Comparison of ENCODE assay signal across 19 cellular contexts in genomic region chr3:149877668-149878067, GRCh38.
DNase-seq lines count a peak whose midpoint lies in the region; ATAC-seq, FAIRE-seq and TF ChIP-seq lines count a peak whose summit lies in the region.
"Had no signal": no experiment of that assay in that cellular context is flagged by ENCODE, and none has a peak within 500 bp of the region (broad histone marks: within the 10 kb centered on the region; RNA-seq: fewer than 3 reads in every experiment).

No MANE protein-coding gene starts in this region.

- TF ChIP-seq CTCF in HepG2 (CRISPR knock-in tag; IDR thresholded peaks at IDR 0.05) (no peak), right lobe of liver (IDR thresholded peaks at IDR 0.05) (no peak), K562 (IDR thresholded peaks at IDR 0.05 in 2 of 3, conservative IDR thresholded peaks at IDR 0.05 in 1 of 3; ENCODE audit: insufficient read depth in 2 of 3, low read depth in 1 of 3, low read length in 3 of 3) (no peak)

- TF ChIP-seq EP300 in HepG2 (IDR thresholded peaks at IDR 0.05; ENCODE audit: low read depth in 2 of 2, low read length in 2 of 2), result no peak
- TF ChIP-seq EP300 in HepG2 (CRISPR knock-in tag; IDR thresholded peaks at IDR 0.05; ENCODE audit: borderline replicate concordance), result no peak
- no peak for TF ChIP-seq EP300 in K562 (IDR thresholded peaks at IDR 0.05; ENCODE audit: low read length)

- POLR2A ChIA-PET in HepG2 (lab: Yijun Ruan, JAX) (no interaction called here), K562 (lab: Yijun Ruan, JAX) (no interaction called here)

- BruUV-seq in HepG2 (replicated peaks; lab: Mats Ljungman, UMichigan) (no TSS peak), K562 (replicated peaks; lab: Mats Ljungman, UMichigan) (no TSS peak)

- in situ Hi-C loops in HepG2 (cut with HindIII; ENCODE audit: extremely low pct_ligation_motif_present, low pct_unique_long_range_greater_than_20kb), result no loop called here
- in situ Hi-C loops in K562 (cut with MboI), result no loop called here

- intact Hi-C loops in HepG2 (cut with micrococcal nuclease; ENCODE audit: unreplicated experiment), result no loop called here
- intact Hi-C loops in right lobe of liver (cut with DNase I), result no loop called here
- intact Hi-C loops in K562 (cut with micrococcal nuclease), result no loop called here

- no peak overlapping the region for H2AFZ ChIP-seq in HepG2 (ENCODE audit: low read length)
- no peak overlapping the region for H2AFZ ChIP-seq in K562 (ENCODE audit: low read depth, low read length)

- DNase-seq in HepG2 (ENCODE audit: low spot score), result no peak
- DNase-seq in right lobe of liver, result no peak
- no peak for DNase-seq in K562 (ENCODE audit: extremely low read depth in 1 of 4, low spot score in 3 of 4)
- no peak for DNase-seq in small intestine
- DNase-seq in NCI-H1417 (lab: John Stamatoyannopoulos, UW), result no peak
- DNase-seq: AML-193; Caco-2; Calu3; CD4-positive, alpha-beta T cell; CD8-positive, alpha-beta T cell; DMS79 treated with DMSO at 0.1 percent for 48 hours; GDM1 had no signal

- H3K4me2 ChIP-seq in HepG2 (ENCODE audit: low read depth, low read length) (no peak overlapping the region), K562 (ENCODE audit: insufficient read depth, low read length) (no peak overlapping the region)
- H3K4me2 ChIP-seq: A549; BLaER1 treated with 17β-estradiol and CSF1 and Interleukin-3, amounts not matched to agents 10 nM and 100 nM had no signal

- no peak for TF ChIP-seq POLR2A in HepG2 (IDR thresholded peaks at IDR 0.05; ENCODE audit: insufficient read depth in 1 of 2, low read depth in 2 of 2, low read length in 2 of 2)
- TF ChIP-seq POLR2A in right lobe of liver (IDR thresholded peaks at IDR 0.05), result no peak
- no peak for TF ChIP-seq POLR2A in K562 (conservative IDR thresholded peaks at IDR 0.05)

- 67% methylated on average over 1 of the region's 1 CpG for WGBS in HepG2 (ENCODE audit: low lambda C conversion rate)
- WGBS in right lobe of liver (ENCODE audit: insufficient coverage, low coverage, low lambda C conversion rate, missing lambda C conversion rate), result 80% methylated on average over 1 of the region's 1 CpG
- WGBS in K562 (ENCODE audit: insufficient coverage, low coverage, missing lambda C conversion rate), result 0% methylated on average over 1 of the region's 1 CpG
- WGBS in small intestine, 3 donors, result 93 to 99% (median 96%) methylated on average over 1 of the region's 1 CpG

- H3K9ac ChIP-seq in HepG2 (ENCODE audit: insufficient read depth, low read depth, low read length) (no peak overlapping the region), K562 (ENCODE audit: insufficient read depth in 1 of 2, low read depth in 2 of 2, low read length in 2 of 2) (no peak overlapping the region)
- H3K9ac ChIP-seq: BLaER1 treated with 17β-estradiol and CSF1 and Interleukin-3, amounts not matched to agents 10 nM and 100 nM had no signal

- H3K27ac ChIP-seq in HepG2 (ENCODE audit: extremely low read length, insufficient read depth, low read length) (no peak overlapping the region), right lobe of liver (no peak overlapping the region), K562 (ENCODE audit: extremely low read depth, low read depth, low read length) (no peak overlapping the region), small intestine (ENCODE audit: low read depth in 1 of 2, low read length in 1 of 2) (no peak overlapping the region)
- H3K27ac ChIP-seq: 22Rv1; A549; BLaER1 treated with 17β-estradiol and CSF1 and Interleukin-3, amounts not matched to agents 10 nM and 100 nM; C4-2B had no signal

- CTCF ChIA-PET in HepG2 (lab: Yijun Ruan, JAX; ENCODE audit: low intra/inter-chr PET ratio, low total read pairs) (no interaction called here), K562 (lab: Yijun Ruan, JAX; ENCODE audit: low intra/inter-chr PET ratio) (no interaction called here)

- no peaks in the 10 kb centered on the region for H3K4me1 ChIP-seq in HepG2 (ENCODE audit: insufficient read depth, low read length)
- no peaks in the 10 kb centered on the region for H3K4me1 ChIP-seq in right lobe of liver
- no peaks in the 10 kb centered on the region; a peak in 1 of 5 replicates for H3K4me1 ChIP-seq in K562 (replicated peaks in 1 of 2; ENCODE audit: control insufficient read depth in 2 of 2, insufficient read depth in 2 of 2, low read length in 2 of 2)
- no peaks in the 10 kb centered on the region for H3K4me1 ChIP-seq in small intestine (ENCODE audit: control insufficient read depth in 2 of 2, insufficient read depth in 1 of 2, low read depth in 1 of 2, low read length in 1 of 2)
- H3K4me1 ChIP-seq: A549, Caco-2 had no signal

- FAIRE-seq in HepG2 (lab: Jason Lieb, UNC), result no peak
- FAIRE-seq in K562 (lab: Jason Lieb, UNC), result no peak
- peak; percentile 10 for FAIRE-seq in small intestine (lab: Jason Lieb, UNC)
- FAIRE-seq: A549, D721Med, GM12891 had no signal

- TF ChIP-seq RAD21 in HepG2 (CRISPR knock-in tag; IDR thresholded peaks at IDR 0.05) (no peak), K562 (CRISPR knock-in tag; conservative IDR thresholded peaks at IDR 0.05 in 1 of 2, IDR thresholded peaks at IDR 0.05 in 1 of 2) (no peak)

- H3K79me2 ChIP-seq in HepG2 (ENCODE audit: insufficient read depth, low read length) (no peaks in the 10 kb centered on the region), K562 (ENCODE audit: control insufficient read depth, insufficient read depth, low read length) (no peaks in the 10 kb centered on the region)

- no peak for ATAC-seq in HepG2
- ATAC-seq in right lobe of liver, result no peak
- ATAC-seq in K562, result no peak
- no peak for ATAC-seq in GM18868 (IDR thresholded peaks at IDR 0.05; ENCODE audit: unreplicated experiment)
- ATAC-seq: A549; CD8-positive, alpha-beta T cell had no signal

- H3K9me3 ChIP-seq in HepG2 (ENCODE audit: low read length) (no peaks in the 10 kb centered on the region), right lobe of liver (no peaks in the 10 kb centered on the region), K562 (replicated peaks; ENCODE audit: control insufficient read depth, insufficient read depth, low read depth, low read length) (no peaks in the 10 kb centered on the region), small intestine (ENCODE audit: control insufficient read depth, low read depth) (no peaks in the 10 kb centered on the region)
- H3K9me3 ChIP-seq: A549; BLaER1 treated with 17β-estradiol and CSF1 and Interleukin-3, amounts not matched to agents 10 nM and 100 nM; Caco-2 had no signal

- H4K20me1 ChIP-seq in HepG2 (ENCODE audit: insufficient read depth, low read length) (no peaks in the 10 kb centered on the region), K562 (replicated peaks; ENCODE audit: control insufficient read depth, insufficient read depth, low read length) (no peaks in the 10 kb centered on the region)

- H3K4me3 ChIP-seq in HepG2 (replicated peaks in 1 of 3; ENCODE audit: insufficient read depth in 1 of 3, low read depth in 2 of 3, low read length in 3 of 3) (no peak overlapping the region), right lobe of liver (no peak overlapping the region), K562 (no peak overlapping the region), small intestine (ENCODE audit: low read depth in 1 of 2, low read length in 2 of 2) (no peak overlapping the region)
- H3K4me3 ChIP-seq: A549; BLaER1 treated with 17β-estradiol and CSF1 and Interleukin-3, amounts not matched to agents 10 nM and 100 nM had no signal

- peaks cover 3 to 9% of the 10 kb centered on the region in 2 experiments for H3K36me3 ChIP-seq in HepG2 (replicated peaks in 1 of 2; ENCODE audit: control insufficient read depth in 1 of 2, insufficient read depth in 2 of 2, low read length in 2 of 2)
- no peaks in the 10 kb centered on the region for H3K36me3 ChIP-seq in right lobe of liver
- H3K36me3 ChIP-seq in K562 (ENCODE audit: control insufficient read depth, insufficient read depth, low read length), result no peaks in the 10 kb centered on the region; the same call in 2 of the 3 replicates
- no peaks in the 10 kb centered on the region for H3K36me3 ChIP-seq in small intestine (ENCODE audit: control insufficient read depth in 2 of 2, insufficient read depth in 2 of 2, low read length in 2 of 2)

- no peaks in the 10 kb centered on the region for H3K27me3 ChIP-seq in HepG2 (ENCODE audit: control insufficient read depth in 1 of 2, insufficient read depth in 2 of 2, low read length in 2 of 2)
- no peaks in the 10 kb centered on the region for H3K27me3 ChIP-seq in right lobe of liver
- no peaks in the 10 kb centered on the region for H3K27me3 ChIP-seq in K562 (ENCODE audit: control insufficient read depth in 2 of 2, insufficient read depth in 2 of 2, low read length in 2 of 2)
- no peaks in the 10 kb centered on the region for H3K27me3 ChIP-seq in small intestine (ENCODE audit: control insufficient read depth in 2 of 2, insufficient read depth in 2 of 2, low read length in 2 of 2)
- H3K27me3 ChIP-seq: BLaER1 treated with 17β-estradiol and CSF1 and Interleukin-3, amounts not matched to agents 10 nM and 100 nM had no signal

- peaks cover 3% of the 10 kb centered on the region for H3K9me1 ChIP-seq in K562 (ENCODE audit: control insufficient read depth, insufficient read depth, low read length)

TF ChIP-seq in HepG2, 621 proteins besides CTCF, POLR2A, EP300 and RAD21:
- TF ChIP-seq JUND (CRISPR knock-in tag; IDR thresholded peaks at IDR 0.05) (no peak), PBX3 (CRISPR knock-in tag; IDR thresholded peaks at IDR 0.05; ENCODE audit: borderline replicate concordance) (no peak), ZNF24 (IDR thresholded peaks at IDR 0.05) (peak; percentile 56; the same call in 1 of the 2 replicates)

TF ChIP-seq in K562, 482 proteins besides CTCF, POLR2A, EP300 and RAD21 (continues in another document):
- TF ChIP-seq ZNF232 (CRISPR knock-in tag; IDR thresholded peaks at IDR 0.05), result no peak
- TF ChIP-seq RBM14 (IDR thresholded peaks at IDR 0.05; ENCODE audit: borderline replicate concordance, insufficient read depth, low read depth, low read length), result no peak
- TF ChIP-seq ZNF316 (IDR thresholded peaks at IDR 0.05), result no peak

Comparison
In these comparisons a context has a peak if more than half of its experiments do, and no peak if none do; other contexts are left out.
1. Of the 241 proteins assayed by ChIP-seq in both HepG2 and K562: peak only in HepG2: none; only in K562: none; in both: ZNF24; in neither: 240.